Comparison of ENCODE assay signal across 8 cellular contexts in genomic region chr11:12864316-12865156, GRCh38.
A peak's percentile ranks its signal among the peaks of the same experiment; 100 is the strongest.
DNase-seq lines count a peak whose midpoint lies in the region; TF ChIP-seq lines count a peak whose summit lies in the region.

No MANE protein-coding gene starts in this region.

- peak; percentile 87 for DNase-seq in GM04503 (ENCODE audit: low read depth)
- DNase-seq in NCI-H2227 (lab: John Stamatoyannopoulos, UW; ENCODE audit: unreplicated experiment) = peak; percentile 63
- DNase-seq in epithelial cell of proximal tubule (ENCODE audit: low read depth) = peak; percentile 53
- DNase-seq in occipital lobe (lab: John Stamatoyannopoulos, UW) = peak; percentile 23
- DNase-seq in NCI-H2171 treated with DMSO at 0.1 percent for 48 hours (lab: John Stamatoyannopoulos, UW) = no peak
- no peak for DNase-seq in GM20000 (ENCODE audit: low spot score)
- no peak for DNase-seq in GM13977 (ENCODE audit: low spot score)
- DNase-seq in NCI-H1436 treated with DMSO at 0.1 percent for 48 hours (lab: John Stamatoyannopoulos, UW) = no peak

- no peak overlapping the region for H3K4me3 ChIP-seq in epithelial cell of proximal tubule (ENCODE audit: low read depth, low read length)

- TF ChIP-seq CTCF in epithelial cell of proximal tubule (conservative IDR thresholded peaks at IDR 0.05; ENCODE audit: low read depth, low read length) (no peak), GM20000 (IDR thresholded peaks at IDR 0.05; ENCODE audit: extremely low read depth, missing control alignments) (no peak), GM13977 (IDR thresholded peaks at IDR 0.05; ENCODE audit: extremely low read depth, insufficient read depth, missing control alignments) (no peak)

- in situ Hi-C loops in GM13977 (cut with MboI; ENCODE audit: low pct_unique_long_range_greater_than_20kb, low sequenced_read_pairs, unreplicated experiment) = no loop called here

Comparison
In these comparisons a context has a peak if more than half of its experiments do, and no peak if none do; other contexts are left out.
1. DNase-seq: peak in GM04503 (single experiment), NCI-H2227 (single experiment), epithelial cell of proximal tubule (single experiment) and occipital lobe (single experiment); none in NCI-H2171 treated with DMSO at 0.1 percent for 48 hours (single experiment), GM20000 (single experiment), GM13977 (single experiment) and NCI-H1436 treated with DMSO at 0.1 percent for 48 hours (single experiment).